In the genomic region with DNA sequence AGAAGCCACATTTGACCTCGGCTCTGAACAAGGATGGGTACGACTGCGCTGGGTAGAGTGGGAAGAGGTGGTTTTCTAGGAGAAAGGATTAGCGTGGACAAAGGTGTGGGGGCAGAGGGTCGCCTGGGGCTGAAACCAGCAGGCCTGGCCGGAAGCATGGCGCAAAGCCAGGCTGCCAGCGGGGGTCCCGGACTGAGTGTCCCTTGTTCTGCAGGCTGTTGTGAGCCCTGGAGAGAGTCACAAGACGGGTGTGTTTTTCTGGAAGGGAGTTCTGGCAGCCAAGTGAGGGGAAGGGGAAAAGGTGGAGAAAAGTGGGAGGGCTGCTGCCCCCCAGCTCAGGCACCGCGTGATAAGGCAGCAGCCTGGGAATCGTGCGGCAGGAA, we compare ENCODE assay signal across 21 cellular contexts.
A peak's percentile ranks its signal among the peaks of the same experiment; 100 is the strongest.
DNase-seq lines count a peak whose midpoint lies in the region; ATAC-seq, FAIRE-seq and TF ChIP-seq lines count a peak whose summit lies in the region.
"Had no signal": no experiment of that assay in that cellular context is flagged by ENCODE, and none has a peak within 500 bp of the region (broad histone marks: within the 10 kb centered on the region; RNA-seq: fewer than 3 reads in every experiment).

No MANE protein-coding gene starts in this region.

- H3K4me3 ChIP-seq in heart left ventricle (no peak overlapping the region), H1 (ENCODE audit: extremely low read depth in 1 of 4, insufficient read depth in 2 of 4, low read depth in 3 of 4, low read length in 4 of 4) (no peak overlapping the region), mesendoderm (ENCODE audit: low read length) (no peak overlapping the region), right lobe of liver (no peak overlapping the region)
- H3K4me3 ChIP-seq: SJSA1 had no signal

- H3K23me2 ChIP-seq in H1 (ENCODE audit: low read depth, low read length), result no peaks in the 10 kb centered on the region

- TF ChIP-seq EP300 in H1 (IDR thresholded peaks at IDR 0.05; ENCODE audit: borderline replicate concordance in 1 of 2, low read depth in 2 of 2, low read length in 2 of 2), result no peak

- no peak overlapping the region for H4K91ac ChIP-seq in H1 (replicated peaks; ENCODE audit: insufficient read length, low read length)

- H4K5ac ChIP-seq in H1 (ENCODE audit: insufficient read length, low read depth, low read length), result no peak overlapping the region
- H4K5ac ChIP-seq in mesendoderm (ENCODE audit: low read length), result no peak overlapping the region

- TF ChIP-seq POLR2A in heart left ventricle (IDR thresholded peaks at IDR 0.05) (no peak), H1 (IDR thresholded peaks at IDR 0.05; ENCODE audit: control extremely low read depth in 1 of 2, low read depth in 2 of 2, low read length in 2 of 2) (no peak), right lobe of liver (IDR thresholded peaks at IDR 0.05) (no peak)

- H3K14ac ChIP-seq in H1 (ENCODE audit: insufficient read length), result no peak overlapping the region

- H3K4ac ChIP-seq in H1 (replicated peaks; ENCODE audit: insufficient read length, low read depth, low read length), result no peak overlapping the region
- no peak overlapping the region for H3K4ac ChIP-seq in mesendoderm (ENCODE audit: low read depth, low read length)

- no peak for FAIRE-seq in H1 (lab: Jason Lieb, UNC)
- FAIRE-seq: A204.1, HTR-8/SVneo had no signal

- peaks cover 0 to 16% (median 2%) of the 10 kb centered on the region in 12 donors for H3K4me1 ChIP-seq in heart left ventricle
- no peaks in the 10 kb centered on the region for H3K4me1 ChIP-seq in H1 (replicated peaks in 1 of 4; ENCODE audit: control insufficient read depth in 3 of 4, insufficient read depth in 4 of 4, low read length in 3 of 4)
- H3K4me1 ChIP-seq in mesendoderm (ENCODE audit: control insufficient read depth, low read depth, low read length), result no peaks in the 10 kb centered on the region
- no peaks in the 10 kb centered on the region for H3K4me1 ChIP-seq in right lobe of liver
- H3K4me1 ChIP-seq: SJSA1 had no signal

- no peak overlapping the region for H3K56ac ChIP-seq in H1 (replicated peaks; ENCODE audit: insufficient read length, low read depth, low read length)
- no peak overlapping the region for H3K56ac ChIP-seq in mesendoderm (ENCODE audit: low read length)

- no peak overlapping the region for H3K23ac ChIP-seq in H1 (ENCODE audit: insufficient read length)
- H3K23ac ChIP-seq in mesendoderm (ENCODE audit: low read length), result no peak overlapping the region

- H2BK5ac ChIP-seq in H1 (ENCODE audit: low read depth, low read length), result no peak overlapping the region
- no peak overlapping the region for H2BK5ac ChIP-seq in mesendoderm (ENCODE audit: low read length)

- ATAC-seq in heart left ventricle, result peak in 3 of 4 donors; percentile 18 to 34 (median 24)
- no peak for ATAC-seq in Right ventricle myocardium inferior
- ATAC-seq in right lobe of liver, result no peak

- CTCF ChIA-PET in H1 (lab: Charles Lee; ENCODE audit: partially characterized antibody), result interaction anchor here (1.9 kb wide), 1 partner anchor 237 kb away, joined by 5 read pairs; no protein-coding TSS in a partner anchor

- no peak for DNase-seq in heart left ventricle
- no peak for DNase-seq in Right ventricle myocardium inferior (ENCODE audit: missing footprints)
- peak; percentile 35 for DNase-seq in NCI-H146 treated with DMSO at 0.1 percent for 48 hours (lab: John Stamatoyannopoulos, UW; ENCODE audit: unreplicated experiment)
- no peak for DNase-seq in H1 (ENCODE audit: low read depth in 1 of 2, low spot score in 2 of 2)
- DNase-seq in ureter (ENCODE audit: low spot score), result peak; percentile 30
- DNase-seq in mesendoderm, result no peak
- no peak for DNase-seq in right lobe of liver
- DNase-seq in nucleus accumbens (lab: John Stamatoyannopoulos, UW), result no peak
- DNase-seq: COR-L47; DMS153; EL; NCI-H1417; NCI-H2029; NCI-H2171; NCI-H446; NK-92 treated with Interleukin-12 subunit alpha and Interleukin-12 subunit beta, amount 100 ng/mL, for 24 hours; RPMI8226 had no signal

- H2BK20ac ChIP-seq in H1 (ENCODE audit: low read length), result no peak overlapping the region

- no peak for TF ChIP-seq CTCF in heart left ventricle (IDR thresholded peaks at IDR 0.05)
- TF ChIP-seq CTCF in H1 (IDR thresholded peaks at IDR 0.05; ENCODE audit: control extremely low read depth in 1 of 3, insufficient read depth in 1 of 3, low read depth in 1 of 3, low read length in 3 of 3), result no peak
- TF ChIP-seq CTCF in right lobe of liver (IDR thresholded peaks at IDR 0.05), result no peak

- 79 to 85% (median 82%) methylated on average over 14 of the region's 14 CpGs for WGBS in heart left ventricle, 4 donors
- 89% methylated on average over 14 of the region's 14 CpGs; no CpG with 5 or more reads in 1 of the 2 experiments for WGBS in H1 (ENCODE audit: extremely low coverage in 1 of 2, insufficient coverage in 1 of 2, insufficient read length in 1 of 2, insufficient replicate concordance in 2 of 2, low coverage in 1 of 2, low lambda C conversion rate in 2 of 2, missing lambda C conversion rate in 1 of 2), 2 experiments
- WGBS in mesendoderm (ENCODE audit: extremely low coverage, insufficient coverage, low lambda C conversion rate), result no CpG with 5 or more reads among the region's 14 CpGs
- 65% methylated on average over 12 of the region's 14 CpGs for WGBS in right lobe of liver (ENCODE audit: insufficient coverage, low coverage, low lambda C conversion rate, missing lambda C conversion rate)

- no peak overlapping the region for H2BK12ac ChIP-seq in H1 (ENCODE audit: low read depth, low read length)

- H2AK5ac ChIP-seq in H1 (ENCODE audit: low read depth, low read length) (no peak overlapping the region), mesendoderm (ENCODE audit: low read length) (no peak overlapping the region)

- H2BK15ac ChIP-seq in H1 (ENCODE audit: low read length) (no peak overlapping the region), mesendoderm (replicated peaks; ENCODE audit: low read depth) (no peak overlapping the region)

- no peaks in the 10 kb centered on the region for H3K36me3 ChIP-seq in heart left ventricle
- no peaks in the 10 kb centered on the region for H3K36me3 ChIP-seq in H1 (ENCODE audit: control insufficient read depth in 2 of 4, insufficient read depth in 4 of 4, low read length in 3 of 4)
- no peaks in the 10 kb centered on the region for H3K36me3 ChIP-seq in mesendoderm (ENCODE audit: control insufficient read depth, insufficient read depth, low read length)
- no peaks in the 10 kb centered on the region for H3K36me3 ChIP-seq in right lobe of liver
- H3K36me3 ChIP-seq: SJSA1 had no signal

- H3K4me2 ChIP-seq in H1 (ENCODE audit: insufficient read depth in 1 of 2, low read depth in 2 of 2, low read length in 2 of 2) (no peak overlapping the region), mesendoderm (ENCODE audit: low read length) (no peak overlapping the region)

- H3K9me3 ChIP-seq in heart left ventricle, result peaks cover 0 to 37% (median 16%) of the 10 kb centered on the region in 12 donors
- peaks cover 0 to 5% of the 10 kb centered on the region in 2 experiments; a peak in 2 of 4 replicates for H3K9me3 ChIP-seq in H1 (ENCODE audit: insufficient read depth in 2 of 2, low read depth in 1 of 2, low read length in 1 of 2)
- no peaks in the 10 kb centered on the region for H3K9me3 ChIP-seq in right lobe of liver
- H3K9me3 ChIP-seq: SJSA1 had no signal

- H3K27me3 ChIP-seq in heart left ventricle, result no peaks in the 10 kb centered on the region
- no peaks in the 10 kb centered on the region for H3K27me3 ChIP-seq in H1 (replicated peaks in 1 of 4; ENCODE audit: control insufficient read depth in 3 of 4, extremely low read depth in 1 of 4, insufficient read depth in 3 of 4, low read length in 3 of 4)
- H3K27me3 ChIP-seq in mesendoderm (ENCODE audit: insufficient read depth, low read length, poor library complexity), result no peaks in the 10 kb centered on the region
- H3K27me3 ChIP-seq in right lobe of liver, result no peaks in the 10 kb centered on the region
- H3K27me3 ChIP-seq: SJSA1 had no signal

- H3K18ac ChIP-seq in H1 (ENCODE audit: extremely low read depth, low read length) (no peak overlapping the region), mesendoderm (ENCODE audit: low read length) (no peak overlapping the region)

- no peak for TF ChIP-seq RAD21 in H1 (IDR thresholded peaks at IDR 0.05 in 1 of 2, conservative IDR thresholded peaks at IDR 0.05 in 1 of 2; ENCODE audit: low read depth in 2 of 2, low read length in 2 of 2)

- intact Hi-C loops in heart left ventricle (cut with DNase I) (no loop called here), Right ventricle myocardium inferior (cut with DNase I) (no loop called here), right lobe of liver (cut with DNase I) (no loop called here)

- H3K79me1 ChIP-seq in H1 (ENCODE audit: low read depth, low read length) (no peaks in the 10 kb centered on the region), mesendoderm (ENCODE audit: low read length) (no peaks in the 10 kb centered on the region)

- peak overlapping the region in 2 of 12 donors; percentile 22 to 38 for H3K27ac ChIP-seq in heart left ventricle
- no peak overlapping the region for H3K27ac ChIP-seq in H1 (ENCODE audit: low read depth, low read length)
- no peak overlapping the region for H3K27ac ChIP-seq in mesendoderm (ENCODE audit: low read depth, low read length)
- no peak overlapping the region for H3K27ac ChIP-seq in right lobe of liver
- H3K27ac ChIP-seq: HL-60, SJSA1 had no signal

- H4K8ac ChIP-seq in H1 (ENCODE audit: extremely low read depth, insufficient read depth, low read length), result no peak overlapping the region; the same call in 1 of the 2 replicates
- no peak overlapping the region for H4K8ac ChIP-seq in mesendoderm (ENCODE audit: low read depth, low read length)

- POLR2A ChIA-PET in H1 (lab: Charles Lee; ENCODE audit: partially characterized antibody), result interaction anchor here (1.0 kb wide), 1 partner anchor 9 kb away, joined by 3 read pairs; no protein-coding TSS in a partner anchor

- no peaks in the 10 kb centered on the region for H3K79me2 ChIP-seq in H1 (ENCODE audit: control insufficient read depth in 1 of 2, insufficient read depth in 2 of 2, low read length in 2 of 2)
- H3K79me2 ChIP-seq in mesendoderm (ENCODE audit: control insufficient read depth, insufficient read depth, low read length), result no peaks in the 10 kb centered on the region

- 0 out of 2 replicates have a peak overlapping the region, but pooled peaks have one; percentile 40 for H2AFZ ChIP-seq in H1 (ENCODE audit: low read length)

- no peak overlapping the region for H3K9ac ChIP-seq in H1 (replicated peaks in 1 of 4; ENCODE audit: extremely low read depth in 1 of 4, low read depth in 3 of 4, low read length in 3 of 4)
- H3K9ac ChIP-seq in mesendoderm (ENCODE audit: low read length), result no peak overlapping the region

- no peaks in the 10 kb centered on the region for H4K20me1 ChIP-seq in H1 (replicated peaks in 1 of 2; ENCODE audit: control insufficient read depth in 1 of 2, insufficient read depth in 2 of 2, low read length in 2 of 2)

- H2BK120ac ChIP-seq in H1 (replicated peaks; ENCODE audit: low read depth, low read length) (no peak overlapping the region), mesendoderm (ENCODE audit: low read depth, low read length) (no peak overlapping the region)

TF ChIP-seq in H1, 55 proteins besides CTCF, POLR2A, EP300 and RAD21 (continues in another document):
- TF ChIP-seq SP1 (IDR thresholded peaks at IDR 0.05; ENCODE audit: low read depth, low read length), result no peak

Comparison
In these comparisons a context has a peak if more than half of its experiments do, and no peak if none do; other contexts are left out.
1. ATAC-seq: peak in heart left ventricle (3 of 4); none in Right ventricle myocardium inferior (single experiment) and right lobe of liver (0 of 4).
2. DNase-seq: peak in NCI-H146 treated with DMSO at 0.1 percent for 48 hours (single experiment) and ureter (single experiment); none in heart left ventricle (0 of 5), Right ventricle myocardium inferior (single experiment), H1 (0 of 2), mesendoderm (single experiment), right lobe of liver (0 of 3) and nucleus accumbens (0 of 56).